ENCODE assay signal across 27 cellular contexts in genomic region chr15:37298271-37298670, GRCh38.
DNase-seq lines count a peak whose midpoint lies in the region; ATAC-seq, FAIRE-seq and TF ChIP-seq lines count a peak whose summit lies in the region.
"Had no signal": no experiment of that assay in that cellular context is flagged by ENCODE, and none has a peak within 500 bp of the region (broad histone marks: within the 10 kb centered on the region; RNA-seq: fewer than 3 reads in every experiment).

No MANE protein-coding gene starts in this region.

- TF ChIP-seq EP300 in HepG2 (IDR thresholded peaks at IDR 0.05; ENCODE audit: low read depth in 2 of 2, low read length in 2 of 2) (no peak), HepG2 (CRISPR knock-in tag; IDR thresholded peaks at IDR 0.05; ENCODE audit: borderline replicate concordance) (no peak), H1 (IDR thresholded peaks at IDR 0.05; ENCODE audit: borderline replicate concordance in 1 of 2, low read depth in 2 of 2, low read length in 2 of 2) (no peak)

- H3K79me2 ChIP-seq in HepG2 (ENCODE audit: insufficient read depth, low read length): no peaks in the 10 kb centered on the region
- no peaks in the 10 kb centered on the region for H3K79me2 ChIP-seq in H1 (ENCODE audit: control insufficient read depth in 1 of 2, insufficient read depth in 2 of 2, low read length in 2 of 2)

- H4K20me1 ChIP-seq in HepG2 (ENCODE audit: insufficient read depth, low read length) (no peaks in the 10 kb centered on the region), H1 (replicated peaks in 1 of 2; ENCODE audit: control insufficient read depth in 1 of 2, insufficient read depth in 2 of 2, low read length in 2 of 2) (no peaks in the 10 kb centered on the region)
- H4K20me1 ChIP-seq: BLaER1 had no signal

- no peaks in the 10 kb centered on the region for H3K36me3 ChIP-seq in liver (ENCODE audit: control insufficient read depth in 4 of 4, insufficient read depth in 3 of 4, low read depth in 1 of 4, low read length in 3 of 4)
- no peaks in the 10 kb centered on the region for H3K36me3 ChIP-seq in HepG2 (replicated peaks in 1 of 2; ENCODE audit: control insufficient read depth in 1 of 2, insufficient read depth in 2 of 2, low read length in 2 of 2)
- no peaks in the 10 kb centered on the region for H3K36me3 ChIP-seq in H1 (ENCODE audit: control insufficient read depth in 2 of 4, insufficient read depth in 4 of 4, low read length in 3 of 4)
- H3K36me3 ChIP-seq in right lobe of liver: no peaks in the 10 kb centered on the region
- H3K36me3 ChIP-seq: BE2C, BLaER1 had no signal

- in situ Hi-C loops in HepG2 (cut with HindIII; ENCODE audit: extremely low pct_ligation_motif_present, low pct_unique_long_range_greater_than_20kb): no loop called here

- CTCF ChIA-PET in HepG2 (lab: Yijun Ruan, JAX; ENCODE audit: low intra/inter-chr PET ratio, low total read pairs): no interaction called here
- CTCF ChIA-PET in H1 (lab: Charles Lee; ENCODE audit: partially characterized antibody): no interaction called here

- no peak overlapping the region for H3K14ac ChIP-seq in H1 (ENCODE audit: insufficient read length)

- no peak overlapping the region for H4K5ac ChIP-seq in H1 (ENCODE audit: insufficient read length, low read depth, low read length)

- WGBS in liver: 18% methylated on average over 1 of the region's 1 CpG
- WGBS in HepG2 (ENCODE audit: low lambda C conversion rate): 0% methylated on average over 1 of the region's 1 CpG
- WGBS in H1 (ENCODE audit: extremely low coverage in 1 of 2, insufficient coverage in 1 of 2, insufficient read length in 1 of 2, insufficient replicate concordance in 2 of 2, low coverage in 1 of 2, low lambda C conversion rate in 2 of 2, missing lambda C conversion rate in 1 of 2), 2 experiments: 89% methylated on average over 1 of the region's 1 CpG; no CpG with 5 or more reads in 1 of the 2 experiments
- WGBS in right lobe of liver (ENCODE audit: insufficient coverage, low coverage, low lambda C conversion rate, missing lambda C conversion rate): no CpG with 5 or more reads among the region's 1 CpG

- H2BK15ac ChIP-seq in H1 (ENCODE audit: low read length): no peak overlapping the region

- POLR2A ChIA-PET in HepG2 (lab: Yijun Ruan, JAX): no interaction called here
- POLR2A ChIA-PET in H1 (lab: Charles Lee; ENCODE audit: partially characterized antibody): no interaction called here

- H4K8ac ChIP-seq in H1 (ENCODE audit: extremely low read depth, insufficient read depth, low read length): no peak overlapping the region

- H3K9ac ChIP-seq in liver (ENCODE audit: low read depth in 1 of 2, low read length in 2 of 2) (no peak overlapping the region), HepG2 (ENCODE audit: insufficient read depth, low read depth, low read length) (no peak overlapping the region), H1 (replicated peaks in 1 of 4; ENCODE audit: extremely low read depth in 1 of 4, low read depth in 3 of 4, low read length in 3 of 4) (no peak overlapping the region)
- H3K9ac ChIP-seq: BLaER1 had no signal

- ATAC-seq in HepG2 (no peak), right lobe of liver (peak in 3 of 4 donors; percentile 42 to 57 (median 56))
- ATAC-seq: GM12878 had no signal

- no peak overlapping the region for H3K4me3 ChIP-seq in liver (ENCODE audit: low read depth in 1 of 3, low read length in 3 of 3)
- no peak overlapping the region for H3K4me3 ChIP-seq in HepG2 (replicated peaks in 1 of 3; ENCODE audit: insufficient read depth in 1 of 3, low read depth in 2 of 3, low read length in 3 of 3)
- no peak overlapping the region for H3K4me3 ChIP-seq in H1 (ENCODE audit: extremely low read depth in 1 of 4, insufficient read depth in 2 of 4, low read depth in 3 of 4, low read length in 4 of 4)
- no peak overlapping the region for H3K4me3 ChIP-seq in right lobe of liver
- H3K4me3 ChIP-seq: BLaER1, GM12878 had no signal

- H3K18ac ChIP-seq in H1 (ENCODE audit: extremely low read depth, low read length): no peak overlapping the region

- H3K4me2 ChIP-seq in HepG2 (ENCODE audit: low read depth, low read length): no peak overlapping the region
- H3K4me2 ChIP-seq in H1 (ENCODE audit: insufficient read depth in 1 of 2, low read depth in 2 of 2, low read length in 2 of 2): no peak overlapping the region
- H3K4me2 ChIP-seq: BLaER1 had no signal

- H2BK120ac ChIP-seq in H1 (replicated peaks; ENCODE audit: low read depth, low read length): no peak overlapping the region

- TF ChIP-seq POLR2A in HepG2 (IDR thresholded peaks at IDR 0.05; ENCODE audit: insufficient read depth in 1 of 2, low read depth in 2 of 2, low read length in 2 of 2): no peak
- no peak for TF ChIP-seq POLR2A in H1 (IDR thresholded peaks at IDR 0.05; ENCODE audit: control extremely low read depth in 1 of 2, low read depth in 2 of 2, low read length in 2 of 2)
- TF ChIP-seq POLR2A in right lobe of liver (IDR thresholded peaks at IDR 0.05): no peak

- H3K27me3 ChIP-seq in liver (ENCODE audit: control insufficient read depth in 4 of 4, insufficient read depth in 4 of 4, low read length in 3 of 4) (no peaks in the 10 kb centered on the region), HepG2 (ENCODE audit: control insufficient read depth in 1 of 2, insufficient read depth in 2 of 2, low read length in 2 of 2) (no peaks in the 10 kb centered on the region), H1 (replicated peaks in 1 of 4; ENCODE audit: control insufficient read depth in 3 of 4, extremely low read depth in 1 of 4, insufficient read depth in 3 of 4, low read length in 3 of 4) (no peaks in the 10 kb centered on the region), right lobe of liver (no peaks in the 10 kb centered on the region)
- H3K27me3 ChIP-seq: BE2C, BLaER1 had no signal

- no TSS peak for BruUV-seq in HepG2 (replicated peaks; lab: Mats Ljungman, UMichigan)

- FAIRE-seq in HepG2 (lab: Jason Lieb, UNC) (no peak), H1 (lab: Jason Lieb, UNC) (no peak)
- FAIRE-seq: A204.1, GM12878, GM12892, GM18507 had no signal

- DNase-seq in HepG2 (ENCODE audit: low spot score) (no peak), H1 (ENCODE audit: low read depth in 1 of 2, low spot score in 2 of 2) (no peak), right lobe of liver (no peak), HuH-7.5 (ENCODE audit: low spot score) (no peak), amygdala (lab: John Stamatoyannopoulos, UW) (no peak), SHP77 treated with DMSO at 0.1 percent for 48 hours (lab: John Stamatoyannopoulos, UW) (no peak)
- DNase-seq: 8988T; ACHN; BE2C; C1 segment of cervical spinal cord; CD4-positive, alpha-beta memory T cell; CD4-positive, CD25-positive, alpha-beta regulatory T cell; CD8-positive, alpha-beta memory T cell; COR-L47; DMS 273 treated with DMSO at 0.1 percent for 48 hours; DMS153; DMS53; DMS79; DND-41; EL; GDM1 had no signal

- TF ChIP-seq CTCF in liver (IDR thresholded peaks at IDR 0.05; ENCODE audit: low read depth, low read length, missing input control) (no peak), HepG2 (CRISPR knock-in tag; IDR thresholded peaks at IDR 0.05) (no peak), H1 (IDR thresholded peaks at IDR 0.05; ENCODE audit: control extremely low read depth in 1 of 3, insufficient read depth in 1 of 3, low read depth in 1 of 3, low read length in 3 of 3) (no peak), right lobe of liver (IDR thresholded peaks at IDR 0.05) (no peak)

- intact Hi-C loops in HepG2 (cut with micrococcal nuclease; ENCODE audit: unreplicated experiment): no loop called here
- intact Hi-C loops in right lobe of liver (cut with DNase I): no loop called here

- H3K4ac ChIP-seq in H1 (replicated peaks; ENCODE audit: insufficient read length, low read depth, low read length): no peak overlapping the region

- no peak overlapping the region for H2BK12ac ChIP-seq in H1 (ENCODE audit: low read depth, low read length)

- H2AFZ ChIP-seq in HepG2 (ENCODE audit: low read length) (no peak overlapping the region), H1 (ENCODE audit: low read length) (peak overlapping the region; percentile 88; the same call in 1 of the 2 replicates)

- H2BK20ac ChIP-seq in H1 (ENCODE audit: low read length): no peak overlapping the region

- H3K23ac ChIP-seq in H1 (ENCODE audit: insufficient read length): no peak overlapping the region

- H3K27ac ChIP-seq in liver (ENCODE audit: low read depth in 1 of 2, low read length in 2 of 2) (no peak overlapping the region), HepG2 (ENCODE audit: extremely low read length, insufficient read depth, low read length) (no peak overlapping the region), H1 (ENCODE audit: low read depth, low read length) (no peak overlapping the region), right lobe of liver (no peak overlapping the region)
- H3K27ac ChIP-seq: BLaER1 had no signal

- no peak for TF ChIP-seq RAD21 in liver (IDR thresholded peaks at IDR 0.05)
- no peak for TF ChIP-seq RAD21 in HepG2 (CRISPR knock-in tag; IDR thresholded peaks at IDR 0.05)
- no peak for TF ChIP-seq RAD21 in H1 (IDR thresholded peaks at IDR 0.05 in 1 of 2, conservative IDR thresholded peaks at IDR 0.05 in 1 of 2; ENCODE audit: low read depth in 2 of 2, low read length in 2 of 2)

- H3K56ac ChIP-seq in H1 (replicated peaks; ENCODE audit: insufficient read length, low read depth, low read length): no peak overlapping the region

- H3K23me2 ChIP-seq in H1 (ENCODE audit: low read depth, low read length): no peaks in the 10 kb centered on the region

- no peak overlapping the region for H4K91ac ChIP-seq in H1 (replicated peaks; ENCODE audit: insufficient read length, low read length)

- no peaks in the 10 kb centered on the region; the same call in 1 of the 2 replicates for H3K79me1 ChIP-seq in H1 (ENCODE audit: low read depth, low read length)

- no peaks in the 10 kb centered on the region for H3K4me1 ChIP-seq in liver (ENCODE audit: control insufficient read depth in 4 of 4, insufficient read depth in 4 of 4, low read length in 3 of 4)
- H3K4me1 ChIP-seq in HepG2 (ENCODE audit: insufficient read depth, low read length): no peaks in the 10 kb centered on the region
- H3K4me1 ChIP-seq in H1 (replicated peaks in 1 of 4; ENCODE audit: control insufficient read depth in 3 of 4, insufficient read depth in 4 of 4, low read length in 3 of 4): no peaks in the 10 kb centered on the region
- H3K4me1 ChIP-seq in right lobe of liver: no peaks in the 10 kb centered on the region
- H3K4me1 ChIP-seq: BLaER1 had no signal

- no peak overlapping the region for H2AK5ac ChIP-seq in H1 (ENCODE audit: low read depth, low read length)

- no peak overlapping the region for H2BK5ac ChIP-seq in H1 (ENCODE audit: low read depth, low read length)

- no peaks in the 10 kb centered on the region for H3K9me3 ChIP-seq in liver (ENCODE audit: control insufficient read depth in 4 of 4, low read length in 3 of 4)
- H3K9me3 ChIP-seq in HepG2 (ENCODE audit: low read length): no peaks in the 10 kb centered on the region
- H3K9me3 ChIP-seq in H1 (ENCODE audit: insufficient read depth in 2 of 2, low read depth in 1 of 2, low read length in 1 of 2): no peaks in the 10 kb centered on the region
- no peaks in the 10 kb centered on the region for H3K9me3 ChIP-seq in right lobe of liver
- H3K9me3 ChIP-seq: BLaER1 had no signal

TF ChIP-seq in liver, 16 proteins besides CTCF, POLR2A, EP300 and RAD21 (continues in another document):
- TF ChIP-seq RXRA (IDR thresholded peaks at IDR 0.05): peak in 1 of 2 donors; percentile 6

TF ChIP-seq in HepG2, 621 proteins besides CTCF, POLR2A, EP300 and RAD21 (continues in another document):
- TF ChIP-seq ZKSCAN5 (CRISPR knock-in tag; IDR thresholded peaks at IDR 0.05): no peak

TF ChIP-seq in H1, 55 proteins besides CTCF, POLR2A, EP300 and RAD21 (continues in another document):
- TF ChIP-seq SRF (IDR thresholded peaks at IDR 0.05; ENCODE audit: low read depth, low read length): no peak
